Comparison of ENCODE assay signal across 8 cellular contexts in genomic region chrX:72573158-72573511, GRCh38. TPM values are rescaled to one million over a fixed set of nuclear protein-coding genes. Genes with fewer than 3 reads are reported as not detected.
DNase-seq lines count a peak whose midpoint lies in the region; ATAC-seq and TF ChIP-seq lines count a peak whose summit lies in the region.

No MANE protein-coding gene starts in this region.

- peaks cover 15% of the 10 kb centered on the region for H3K79me2 ChIP-seq in SK-N-SH (ENCODE audit: insufficient read depth)

- H3K4me3 ChIP-seq in GM12875 (ENCODE audit: low read depth, low read length) (peak overlapping the region; percentile 59), SK-N-SH (ENCODE audit: low read depth in 2 of 2, low read length in 1 of 2) (peak overlapping the region; percentile 78 to 88), iPS DF 6.9 (ENCODE audit: low read length) (peak overlapping the region; percentile 91; the same call in 1 of the 2 replicates), tibial artery (peak overlapping the region; percentile 66 to 68)

- DNase-seq in SK-N-SH, result no peak
- DNase-seq in iPS DF 6.9 (ENCODE audit: low read depth, low spot score), result no peak
- no peak for DNase-seq in tibial artery
- no peak for DNase-seq in NCI-H2029 (lab: John Stamatoyannopoulos, UW)
- no peak for DNase-seq in SW480 (ENCODE audit: low spot score)
- DNase-seq in OCI-M1 (lab: John Stamatoyannopoulos, UW), result no peak

- WGBS in SK-N-SH (ENCODE audit: low lambda C conversion rate), result 1% methylated on average over 7 of the region's 7 CpGs
- WGBS in iPS DF 6.9 (ENCODE audit: insufficient coverage, insufficient read length), result no CpG with 5 or more reads among the region's 7 CpGs

- H3K36me3 ChIP-seq in SK-N-SH (replicated peaks in 1 of 2; ENCODE audit: control insufficient read depth in 1 of 2, insufficient read depth in 2 of 2, low read length in 1 of 2), result peaks cover 8 to 21% of the 10 kb centered on the region in 2 experiments
- H3K36me3 ChIP-seq in iPS DF 6.9 (ENCODE audit: control insufficient read depth, insufficient read depth, low read length), result no peaks in the 10 kb centered on the region; the same call in 1 of the 2 replicates
- H3K36me3 ChIP-seq in tibial artery, result peaks cover 0 to 8% (median 4%) of the 10 kb centered on the region in 3 donors

- POLR2A ChIA-PET in SK-N-SH (lab: Yijun Ruan, JAX), result no interaction called here

- H3K9me3 ChIP-seq in SK-N-SH (no peaks in the 10 kb centered on the region), iPS DF 6.9 (ENCODE audit: control insufficient read depth, insufficient read depth, low read length) (no peaks in the 10 kb centered on the region), tibial artery (no peaks in the 10 kb centered on the region)

- H3K27me3 ChIP-seq in SK-N-SH (ENCODE audit: insufficient read depth), result no peaks in the 10 kb centered on the region; the same call in 1 of the 2 replicates
- H3K27me3 ChIP-seq in iPS DF 6.9 (ENCODE audit: control insufficient read depth, insufficient read depth, low read length), result no peaks in the 10 kb centered on the region
- no peaks in the 10 kb centered on the region for H3K27me3 ChIP-seq in tibial artery

- peak overlapping the region; percentile 85 for H3K4me2 ChIP-seq in SK-N-SH

- peak; percentile 17 for ATAC-seq in HG02588 (IDR thresholded peaks at IDR 0.05; ENCODE audit: unreplicated experiment)

- peak overlapping the region; percentile 78 for H3K9ac ChIP-seq in SK-N-SH

- H3K4me1 ChIP-seq in SK-N-SH (ENCODE audit: control insufficient read depth in 1 of 2, insufficient read depth in 2 of 2, low read depth in 1 of 2, low read length in 1 of 2) (no peaks in the 10 kb centered on the region; a peak in 1 of 4 replicates), iPS DF 6.9 (ENCODE audit: control insufficient read depth, insufficient read depth, low read length) (no peaks in the 10 kb centered on the region), tibial artery (peaks cover 0 to 6% (median 0%) of the 10 kb centered on the region in 4 donors)

- CTCF ChIA-PET in SK-N-SH (lab: Yijun Ruan, JAX), result interaction anchor here (1.0 kb wide), 1 partner anchor 9 kb away, joined by 3 read pairs; no protein-coding TSS in a partner anchor

- peaks cover 2% of the 10 kb centered on the region for H4K20me1 ChIP-seq in SK-N-SH (ENCODE audit: insufficient read depth)

- intact Hi-C loops in tibial artery (cut with DNase I; ENCODE audit: low total_unique reads), result no loop called here

- H3F3A ChIP-seq in SK-N-SH (replicated peaks; ENCODE audit: insufficient read depth), result no peaks in the 10 kb centered on the region

- TF ChIP-seq EP300 in SK-N-SH (IDR thresholded peaks at IDR 0.05; ENCODE audit: borderline replicate concordance in 1 of 2, low read depth in 1 of 2, low read length in 1 of 2), result no peak

- TF ChIP-seq RAD21 in SK-N-SH (IDR thresholded peaks at IDR 0.05; ENCODE audit: low read length), result no peak

- no peaks in the 10 kb centered on the region for H3K9me2 ChIP-seq in SK-N-SH

- H2AFZ ChIP-seq in SK-N-SH (ENCODE audit: low read depth), result peak overlapping the region; percentile 92; the same call in 1 of the 2 replicates

- H3K27ac ChIP-seq in SK-N-SH (ENCODE audit: low read depth in 2 of 2, low read length in 1 of 2) (peak overlapping the region in 1 of 2 experiments; percentile 63; a peak in 2 of 4 replicates), iPS DF 6.9 (ENCODE audit: low read length) (no peak overlapping the region), tibial artery (peak overlapping the region; percentile 78)

- TF ChIP-seq CTCF in GM12875 (IDR thresholded peaks at IDR 0.05; ENCODE audit: borderline replicate concordance, insufficient read depth, low read depth, low read length), result no peak
- TF ChIP-seq CTCF in SK-N-SH (IDR thresholded peaks at IDR 0.05), result peak; percentile 24
- no peak for TF ChIP-seq CTCF in tibial artery (IDR thresholded peaks at IDR 0.05)

TF ChIP-seq in SK-N-SH, 30 proteins besides CTCF, POLR2A, EP300 and RAD21:
- TF ChIP-seq PBX3 (IDR thresholded peaks at IDR 0.05), result no peak
- TF ChIP-seq FOXJ3 (CRISPR knock-in tag; IDR thresholded peaks at IDR 0.05), result no peak
- TF ChIP-seq RFX5 (IDR thresholded peaks at IDR 0.05; ENCODE audit: low read length), result no peak
- no peak for TF ChIP-seq NRF1 (IDR thresholded peaks at IDR 0.05; ENCODE audit: low read depth, low read length)
- TF ChIP-seq YY1 (IDR thresholded peaks at IDR 0.05; ENCODE audit: low read depth), result no peak
- TF ChIP-seq MXI1 (IDR thresholded peaks at IDR 0.05; ENCODE audit: low read depth, low read length), result no peak
- TF ChIP-seq USF1 (IDR thresholded peaks at IDR 0.05; ENCODE audit: borderline replicate concordance, low read depth), result no peak
- TF ChIP-seq CHD2 (IDR thresholded peaks at IDR 0.05; ENCODE audit: low read length, partially characterized antibody), result no peak
- TF ChIP-seq TAF1 (IDR thresholded peaks at IDR 0.05; ENCODE audit: borderline replicate concordance, low read depth, low read length), result no peak
- TF ChIP-seq REST (IDR thresholded peaks at IDR 0.05; ENCODE audit: low read depth, low read length), result no peak
- no peak for TF ChIP-seq MAX (IDR thresholded peaks at IDR 0.05; ENCODE audit: low read depth)

RNA-seq across cellular contexts. Expression of gene HDAC8, which starts 0.5 kb away (rescaled TPM):
- 30.6 and 38.7 TPM in 2 replicates for polyA plus RNA-seq in SK-N-SH (2012; rRNA removed)
- polyA plus RNA-seq in SK-N-SH (2012; cell fraction: cytosol; rRNA removed), result 38.4 and 43.3 TPM in 2 replicates
- 20.7 and 34.8 TPM in 2 replicates for polyA plus RNA-seq in SK-N-SH (2012; cell fraction: nucleus; rRNA removed)
